Comparison of ENCODE assay signal across 8 cellular contexts in genomic region chr3:148309390-148310035, GRCh38.
DNase-seq lines count a peak whose midpoint lies in the region; ATAC-seq and TF ChIP-seq lines count a peak whose summit lies in the region.

No MANE protein-coding gene starts in this region.

- TF ChIP-seq EP300 in transverse colon (IDR thresholded peaks at IDR 0.05; ENCODE audit: low read depth), result no peak

- POLR2A ChIA-PET in activated CD4-positive, alpha-beta T cell treated with anti-CD3 and anti-CD28 coated beads for 36 hours (lab: Charles Lee), result no interaction called here

- H3K36me3 Mint-ChIP-seq in activated CD4-positive, alpha-beta T cell treated with anti-CD3 and anti-CD28 coated beads for 36 hours (ENCODE audit: low read depth), result no peaks in the 10 kb centered on the region

- in situ Hi-C loops in transverse colon (cut with MboI; ENCODE audit: low pct_ligation_motif_present in 1 of 4, low pct_unique_long_range_greater_than_20kb in 1 of 4, low sequenced_read_pairs in 3 of 4), result no loop called here

- no peaks in the 10 kb centered on the region for H3K27me3 ChIP-seq in SJCRH30
- H3K27me3 ChIP-seq in transverse colon, result no peaks in the 10 kb centered on the region

- H3K36me3 ChIP-seq in SJCRH30 (no peaks in the 10 kb centered on the region), transverse colon (no peaks in the 10 kb centered on the region)

- H3K27me3 Mint-ChIP-seq in activated CD4-positive, alpha-beta T cell treated with anti-CD3 and anti-CD28 coated beads for 36 hours, result no peaks in the 10 kb centered on the region

- H3K9me3 ChIP-seq in SJCRH30 (replicated peaks) (no peaks in the 10 kb centered on the region), transverse colon (no peaks in the 10 kb centered on the region)

- TF ChIP-seq CTCF in foreskin fibroblast (IDR thresholded peaks at IDR 0.05; ENCODE audit: low read depth, low read length) (peak; percentile 86), transverse colon (IDR thresholded peaks at IDR 0.05) (peak in 3 of 5 experiments; percentile 50 to 53 (median 50))

- H3K9me3 Mint-ChIP-seq in activated CD4-positive, alpha-beta T cell treated with anti-CD3 and anti-CD28 coated beads for 36 hours (ENCODE audit: low read depth), result no peaks in the 10 kb centered on the region

- H3K27ac ChIP-seq in SJCRH30 (no peak overlapping the region), transverse colon (no peak overlapping the region)

- CTCF ChIA-PET in activated CD4-positive, alpha-beta T cell treated with anti-CD3 and anti-CD28 coated beads for 36 hours (lab: Charles Lee), result no interaction called here

- H3K4me1 Mint-ChIP-seq in activated CD4-positive, alpha-beta T cell treated with anti-CD3 and anti-CD28 coated beads for 36 hours, result no peaks in the 10 kb centered on the region

- no peak overlapping the region for H3K4me3 Mint-ChIP-seq in activated CD4-positive, alpha-beta T cell treated with anti-CD3 and anti-CD28 coated beads for 36 hours

- no peak for TF ChIP-seq POLR2A in transverse colon (IDR thresholded peaks at IDR 0.05)

- peak; percentile 24 for DNase-seq in activated CD4-positive, alpha-beta T cell treated with anti-CD3 and anti-CD28 coated beads for 36 hours
- no peak for DNase-seq in activated CD4-positive, alpha-beta T cell treated with anti-CD3 and anti-CD28 coated beads, Interleukin-2, amount 50 U/mL, for 4 hours
- DNase-seq in SJCRH30 (peak; percentile 39 to 54), foreskin fibroblast (peak; percentile 30 to 73), transverse colon (peak; percentile 17), posterior cingulate gyrus (no peak)

- 26 to 33% methylated on average over 3 to 4 of the region's 4 CpGs for WGBS in transverse colon (ENCODE audit: low coverage in 1 of 2), 2 donors

- H3K27ac Mint-ChIP-seq in activated CD4-positive, alpha-beta T cell treated with anti-CD3 and anti-CD28 coated beads for 36 hours, result no peak overlapping the region

- intact Hi-C loops in activated CD4-positive, alpha-beta T cell treated with anti-CD3 and anti-CD28 coated beads for 36 hours (cut with DNase I, micrococcal nuclease), result loop anchor here in 1 of 2 experiments (5.0 kb wide), 1 partner anchor 638 kb away; no protein-coding TSS in a partner anchor
- intact Hi-C loops in transverse colon (cut with DNase I; ENCODE audit: low total_unique reads), result no loop called here
- intact Hi-C loops in posterior cingulate gyrus (cut with DNase I), result no loop called here

- ATAC-seq in activated CD4-positive, alpha-beta T cell treated with anti-CD3 and anti-CD28 coated beads for 36 hours, result peak; percentile 36
- ATAC-seq in GM21526 (IDR thresholded peaks at IDR 0.05; ENCODE audit: low FRiP score, unreplicated experiment), result peak; percentile 95
- peak; percentile 81 for ATAC-seq in HG03565 (IDR thresholded peaks at IDR 0.05; ENCODE audit: unreplicated experiment)

- H3K4me1 ChIP-seq in SJCRH30 (no peaks in the 10 kb centered on the region), transverse colon (no peaks in the 10 kb centered on the region)

- no peak overlapping the region for H3K4me3 ChIP-seq in SJCRH30
- no peak overlapping the region for H3K4me3 ChIP-seq in foreskin fibroblast (ENCODE audit: low read depth in 1 of 2, low read length in 2 of 2)
- H3K4me3 ChIP-seq in transverse colon, result no peak overlapping the region

Comparison
In these comparisons a context has a peak if more than half of its experiments do, and no peak if none do; other contexts are left out.
1. DNase-seq: peak in activated CD4-positive, alpha-beta T cell treated with anti-CD3 and anti-CD28 coated beads for 36 hours (single experiment), SJCRH30 (2 of 2), foreskin fibroblast (2 of 2) and transverse colon (single experiment); none in activated CD4-positive, alpha-beta T cell treated with anti-CD3 and anti-CD28 coated beads, Interleukin-2, amount 50 U/mL, for 4 hours (0 of 2) and posterior cingulate gyrus (0 of 10).
2. ATAC-seq: peak in every context shown above with its lines; median percentile 95 in GM21526; 81 in HG03565; 36 in activated CD4-positive, alpha-beta T cell treated with anti-CD3 and anti-CD28 coated beads for 36 hours.